Comparison of ENCODE assay signal across 8 cellular contexts in the genomic region with DNA sequence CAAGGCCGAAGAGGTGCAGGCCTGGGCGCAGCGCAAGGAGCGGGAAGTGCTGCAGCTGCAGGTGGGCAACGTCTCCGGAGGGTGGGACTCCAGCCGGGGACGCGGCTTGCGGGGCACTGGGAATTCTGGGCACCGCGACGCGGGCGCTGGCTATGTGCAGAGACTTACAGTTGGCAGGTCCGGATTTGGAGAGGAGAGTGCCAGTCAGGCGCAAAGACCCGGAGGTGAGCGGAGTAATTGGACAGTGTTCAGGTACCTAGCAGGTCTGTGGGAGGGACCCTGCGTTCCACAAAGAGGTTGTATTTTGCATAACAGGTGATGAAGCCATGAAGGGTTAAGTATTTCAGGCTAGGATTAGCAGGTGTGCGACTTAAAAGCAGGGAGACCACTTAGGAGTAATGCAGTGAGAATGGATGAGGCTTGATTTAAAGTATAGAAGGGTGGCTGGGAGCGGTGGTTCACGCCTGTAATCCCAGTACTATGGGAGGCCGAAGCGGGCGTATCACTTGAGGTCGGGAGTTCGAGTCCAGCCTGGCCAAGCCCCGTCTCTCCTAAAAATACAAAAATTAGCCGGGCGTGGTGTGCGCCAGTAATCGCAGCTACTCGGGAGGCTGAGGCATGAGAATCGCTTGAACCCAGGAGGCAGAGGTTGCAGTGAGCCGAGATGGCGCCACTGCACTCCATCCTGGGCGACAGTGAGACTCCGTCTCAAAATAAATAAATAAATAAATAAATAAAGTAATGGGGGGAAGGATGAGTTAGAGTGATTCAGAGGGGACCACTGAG. TPM values are rescaled to one million over a fixed set of nuclear protein-coding genes. Genes with fewer than 3 reads are reported as not detected.
A peak's percentile ranks its signal among the peaks of the same experiment; 100 is the strongest.
DNase-seq lines count a peak whose midpoint lies in the region; ATAC-seq and TF ChIP-seq lines count a peak whose summit lies in the region.

No MANE protein-coding gene starts in this region.

- H3K79me2 ChIP-seq in Loucy (ENCODE audit: insufficient read depth, low read length): peaks cover 30% of the 10 kb centered on the region
- H3K79me2 ChIP-seq in trophoblast cell (ENCODE audit: control insufficient read depth, insufficient read depth, low read length, poor library complexity): peaks cover 9% of the 10 kb centered on the region

- H4K91ac ChIP-seq in trophoblast cell (ENCODE audit: low read depth, low read length): peak overlapping the region; percentile 56

- H4K20me1 ChIP-seq in Loucy (ENCODE audit: insufficient read depth, low read length, poor library complexity, severe bottlenecking): peaks cover 21% of the 10 kb centered on the region

- DNase-seq in GM10248 (ENCODE audit: extremely low spot score) (peak; percentile 43), fibroblast of pulmonary artery (ENCODE audit: low read depth) (peak; percentile 11), trophoblast cell (peak in 1 of 2 donors; percentile 21)
- no peak for DNase-seq in T-helper 2 cell treated with Interferon-gamma antibody and Interleukin-4, amounts not matched to agents 5 μg/mL and 100 μg/mL, for 36 hours (ENCODE audit: low spot score)
- DNase-seq in activated CD4-positive, CD25-positive, alpha-beta regulatory T cell (lab: John Stamatoyannopoulos, UW): no peak

- POLR2A ChIA-PET in GM10248 (lab: Yijun Ruan, JAX): no interaction called here

- WGBS in trophoblast cell (ENCODE audit: extremely low coverage, insufficient coverage, insufficient read length): no CpG with 5 or more reads among the region's 39 CpGs

- H4K8ac ChIP-seq in trophoblast cell (ENCODE audit: low read depth, low read length): peak overlapping the region; percentile 93

- H3K4me2 ChIP-seq in Loucy (ENCODE audit: low read depth, low read length, poor library complexity, severe bottlenecking): peak overlapping the region; percentile 89
- H3K4me2 ChIP-seq in trophoblast cell (ENCODE audit: low read length): peak overlapping the region; percentile 90

- H3K9me3 Mint-ChIP-seq in T-helper 2 cell treated with Interferon-gamma antibody and Interleukin-4, amounts not matched to agents 5 μg/mL and 100 μg/mL, for 36 hours: no peaks in the 10 kb centered on the region

- H3K18ac ChIP-seq in trophoblast cell (ENCODE audit: low read length): peak overlapping the region; percentile 23

- peaks cover 18% of the 10 kb centered on the region for H3K4me1 ChIP-seq in Loucy (ENCODE audit: insufficient read depth, low read length, poor library complexity, severe bottlenecking)
- H3K4me1 ChIP-seq in trophoblast cell (ENCODE audit: control insufficient read depth in 1 of 2, insufficient read depth in 2 of 2, low read length in 2 of 2): peaks cover 3 to 7% of the 10 kb centered on the region in 2 experiments

- H3K36me3 Mint-ChIP-seq in T-helper 2 cell treated with Interferon-gamma antibody and Interleukin-4, amounts not matched to agents 5 μg/mL and 100 μg/mL, for 36 hours (ENCODE audit: low read depth): peaks cover 23% of the 10 kb centered on the region

- H3K27me3 Mint-ChIP-seq in T-helper 2 cell treated with Interferon-gamma antibody and Interleukin-4, amounts not matched to agents 5 μg/mL and 100 μg/mL, for 36 hours (ENCODE audit: low read depth): no peaks in the 10 kb centered on the region

- peak overlapping the region; percentile 69 for H3K14ac ChIP-seq in trophoblast cell (ENCODE audit: low read length)

- H3K36me3 ChIP-seq in Loucy (ENCODE audit: insufficient read depth, low read length) (peaks cover 21% of the 10 kb centered on the region; the same call in 1 of the 2 replicates), trophoblast cell (ENCODE audit: control insufficient read depth in 1 of 2, insufficient read depth in 2 of 2, low read length in 2 of 2) (peaks cover 20 to 26% of the 10 kb centered on the region in 2 experiments)

- H3K4me1 Mint-ChIP-seq in T-helper 2 cell treated with Interferon-gamma antibody and Interleukin-4, amounts not matched to agents 5 μg/mL and 100 μg/mL, for 36 hours (ENCODE audit: low read depth): peaks cover 22% of the 10 kb centered on the region

- no peak overlapping the region for H2BK5ac ChIP-seq in trophoblast cell (ENCODE audit: low read depth, low read length, poor library complexity)

- H3K9me3 ChIP-seq in Loucy (ENCODE audit: insufficient read depth, low read depth, low read length): no peaks in the 10 kb centered on the region
- peaks cover 2% of the 10 kb centered on the region for H3K9me3 ChIP-seq in trophoblast cell (ENCODE audit: insufficient read depth, low read depth, low read length)

- CTCF ChIA-PET in GM10248 (lab: Yijun Ruan, JAX): no interaction called here

- peaks cover 13% of the 10 kb centered on the region for H3K79me1 ChIP-seq in trophoblast cell (ENCODE audit: low read length)

- H3K27me3 ChIP-seq in Loucy (ENCODE audit: insufficient read depth, low read length, poor library complexity, severe bottlenecking): peaks cover 5% of the 10 kb centered on the region
- no peaks in the 10 kb centered on the region for H3K27me3 ChIP-seq in trophoblast cell (ENCODE audit: insufficient read depth, low read length)

- H3K27ac ChIP-seq in trophoblast cell (ENCODE audit: low read depth, low read length): no peak overlapping the region

- no peaks in the 10 kb centered on the region for H3F3A ChIP-seq in Loucy (ENCODE audit: low read depth)

- H3K4ac ChIP-seq in trophoblast cell (ENCODE audit: low read depth, low read length): peak overlapping the region; percentile 31

- H4K12ac ChIP-seq in trophoblast cell (ENCODE audit: low read depth, low read length): peak overlapping the region; percentile 46

- H3K9ac ChIP-seq in Loucy (ENCODE audit: low read depth, low read length, poor library complexity, severe bottlenecking) (peak overlapping the region; percentile 88), trophoblast cell (ENCODE audit: low read length) (peak overlapping the region; percentile 83)

- no peak overlapping the region for H2BK120ac ChIP-seq in trophoblast cell (ENCODE audit: insufficient read depth, low read length, poor library complexity)

- no peak overlapping the region for H2BK12ac ChIP-seq in trophoblast cell (ENCODE audit: low read length)

- H3K4me3 ChIP-seq in Loucy (ENCODE audit: low read length, poor library complexity, severe bottlenecking) (peak overlapping the region; percentile 93), fibroblast of pulmonary artery (replicated peaks; ENCODE audit: low read depth, low read length) (peak overlapping the region; percentile 78), trophoblast cell (ENCODE audit: low read depth, low read length) (peak overlapping the region; percentile 86)

- no peak overlapping the region for H3K23ac ChIP-seq in trophoblast cell (ENCODE audit: low read length)

- peak overlapping the region; percentile 95 for H3K4me3 Mint-ChIP-seq in T-helper 2 cell treated with Interferon-gamma antibody and Interleukin-4, amounts not matched to agents 5 μg/mL and 100 μg/mL, for 36 hours

- TF ChIP-seq CTCF in GM10248 (IDR thresholded peaks at IDR 0.05; ENCODE audit: control extremely low read depth, extremely low read depth, low read depth, missing control alignments): no peak
- TF ChIP-seq CTCF in Loucy (conservative IDR thresholded peaks at IDR 0.05; ENCODE audit: low read length): no peak
- no peak for TF ChIP-seq CTCF in fibroblast of pulmonary artery (IDR thresholded peaks at IDR 0.05; ENCODE audit: low read length, missing control alignments)

- no peaks in the 10 kb centered on the region for H3K9me2 ChIP-seq in Loucy (replicated peaks; ENCODE audit: low read depth, low read length)

- H2AK5ac ChIP-seq in trophoblast cell (ENCODE audit: low read length): no peak overlapping the region

- H3K27ac Mint-ChIP-seq in T-helper 2 cell treated with Interferon-gamma antibody and Interleukin-4, amounts not matched to agents 5 μg/mL and 100 μg/mL, for 36 hours: peak overlapping the region; percentile 70

- peak overlapping the region; percentile 81 for H2AFZ ChIP-seq in Loucy (ENCODE audit: low read length)
- peak overlapping the region; percentile 26 for H2AFZ ChIP-seq in trophoblast cell (ENCODE audit: insufficient read depth, low read length, poor library complexity)

- no peak for ATAC-seq in GM21717 (IDR thresholded peaks at IDR 0.05; ENCODE audit: unreplicated experiment)
- ATAC-seq in GM21526 (IDR thresholded peaks at IDR 0.05; ENCODE audit: low FRiP score, unreplicated experiment): no peak

RNA-seq across cellular contexts. Expression of a gene that starts 1.0 kb away (rescaled TPM):
- 26.6 and 30.1 TPM in 2 replicates for polyA plus RNA-seq in trophoblast cell (2013)

RNA-seq across cellular contexts. Expression of a gene that starts 3.4 kb away (rescaled TPM):
- polyA plus RNA-seq in trophoblast cell (2013): 0.44 TPM in 1 of 2 replicates, not detected in the other

RNA-seq across cellular contexts. Expression of a gene that starts 24.6 kb away (rescaled TPM):
- 0.12 TPM in 1 of 2 replicates, not detected in the other for polyA plus RNA-seq in trophoblast cell (2013)

RNA-seq across cellular contexts. Expression of a gene that starts 37.7 kb away (rescaled TPM):
- polyA plus RNA-seq in trophoblast cell (2013): not detected in 2 replicates

Comparison
In these comparisons a context has a peak if more than half of its experiments do, and no peak if none do; other contexts are left out.
1. DNase-seq: peak in GM10248 (single experiment) and fibroblast of pulmonary artery (single experiment); none in T-helper 2 cell treated with Interferon-gamma antibody and Interleukin-4, amounts not matched to agents 5 μg/mL and 100 μg/mL, for 36 hours (single experiment) and activated CD4-positive, CD25-positive, alpha-beta regulatory T cell (0 of 4).
2. Peak in every context shown above with its lines, with median percentiles within 50 percentile points of each other: H3K4me3 ChIP-seq.